8 cellular contexts compared by ENCODE assay signal in genomic region chr20:51767867-51768758, GRCh38. TPM values are rescaled to one million over a fixed set of nuclear protein-coding genes. Genes with fewer than 3 reads are reported as not detected.
A peak's percentile ranks its signal among the peaks of the same experiment; 100 is the strongest.
DNase-seq lines count a peak whose midpoint lies in the region; ATAC-seq, FAIRE-seq and TF ChIP-seq lines count a peak whose summit lies in the region.

Gene ATP9A (minus strand): TSS chr20:51768390. CDS start chr20:51768369, 21 bp downstream.

- H3K79me2 ChIP-seq in KMS-11 (ENCODE audit: insufficient read depth, low read depth) (no peaks in the 10 kb centered on the region), smooth muscle cell (ENCODE audit: low read depth) (peaks cover 12% of the 10 kb centered on the region)

- no peaks in the 10 kb centered on the region for H3K36me3 Mint-ChIP-seq in CD4-positive, alpha-beta T cell (ENCODE audit: low read depth)
- no peaks in the 10 kb centered on the region for H3K36me3 Mint-ChIP-seq in chondrocyte (ENCODE audit: low read depth)

- H3K9me3 Mint-ChIP-seq in CD4-positive, alpha-beta T cell = no peaks in the 10 kb centered on the region
- no peaks in the 10 kb centered on the region for H3K9me3 Mint-ChIP-seq in chondrocyte (ENCODE audit: low read depth)

- no peak within 1 kb of the TSS; the same call in 1 of the 2 replicates for H3K9ac ChIP-seq in KMS-11
- peak within 1 kb of the TSS; percentile 77 to 82 for H3K9ac ChIP-seq in kidney (ENCODE audit: low read length in 2 of 2)
- H3K9ac ChIP-seq in smooth muscle cell (ENCODE audit: low read depth) = peak within 1 kb of the TSS; percentile 47

- no peak for FAIRE-seq in kidney (lab: Jason Lieb, UNC)
- no peak for FAIRE-seq in GM19239 (lab: Jason Lieb, UNC)

- CTCF ChIA-PET in CD4-positive, alpha-beta T cell (lab: Charles Lee) = no interaction called here

- ATAC-seq in CD4-positive, alpha-beta T cell (ENCODE audit: poor library complexity) = no peak
- no peak for ATAC-seq in GM21825 (IDR thresholded peaks at IDR 0.05; ENCODE audit: unreplicated experiment)

- peak within 1 kb of the TSS; percentile 80 for H3K4me3 Mint-ChIP-seq in CD4-positive, alpha-beta T cell
- H3K4me3 Mint-ChIP-seq in chondrocyte (ENCODE audit: unreplicated experiment) = peak within 1 kb of the TSS; percentile 88

- POLR2A ChIA-PET in CD4-positive, alpha-beta T cell (lab: Charles Lee) = no interaction called here

- WGBS in smooth muscle cell (ENCODE audit: low lambda C conversion rate) = 2% methylated on average over 52 of the region's 131 CpGs

- peaks cover 30% of the 10 kb centered on the region for H3K27me3 ChIP-seq in CD4-positive, alpha-beta T cell (ENCODE audit: control insufficient read depth, insufficient read depth, low read length)
- H3K27me3 ChIP-seq in KMS-11 (ENCODE audit: insufficient read depth, low read depth) (no peaks in the 10 kb centered on the region), smooth muscle cell (ENCODE audit: low read depth) (no peaks in the 10 kb centered on the region)

- H3K4me1 ChIP-seq in KMS-11 (ENCODE audit: low read depth, poor library complexity, severe bottlenecking) (no peaks in the 10 kb centered on the region), kidney (ENCODE audit: control insufficient read depth in 1 of 2, insufficient read depth in 1 of 2, low read depth in 1 of 2, low read length in 2 of 2) (peaks cover 0 to 7% of the 10 kb centered on the region in 2 donors), smooth muscle cell (ENCODE audit: low read depth) (no peaks in the 10 kb centered on the region)

- H2AFZ ChIP-seq in KMS-11 (ENCODE audit: low read depth) (peak within 1 kb of the TSS; percentile 66), smooth muscle cell (ENCODE audit: low read depth) (peak within 1 kb of the TSS; percentile 89)

- H4K20me1 ChIP-seq in KMS-11 (ENCODE audit: insufficient read depth) = no peaks in the 10 kb centered on the region
- H4K20me1 ChIP-seq in smooth muscle cell (ENCODE audit: low read depth) = no peaks in the 10 kb centered on the region

- intact Hi-C loops in CD4-positive, alpha-beta T cell (cut with DNase I, micrococcal nuclease) = no loop called here
- intact Hi-C loops in kidney (cut with DNase I) = no loop called here

- H3K4me2 ChIP-seq in KMS-11 = peak within 1 kb of the TSS; percentile 38; the same call in 1 of the 2 replicates
- H3K4me2 ChIP-seq in smooth muscle cell = peak within 1 kb of the TSS; percentile 94

- no peaks in the 10 kb centered on the region for H3K9me3 ChIP-seq in CD4-positive, alpha-beta T cell (ENCODE audit: control insufficient read depth, low read length)
- H3K9me3 ChIP-seq in kidney (ENCODE audit: control insufficient read depth in 1 of 2, low read length in 2 of 2) (no peaks in the 10 kb centered on the region), smooth muscle cell (replicated peaks; ENCODE audit: low read depth) (no peaks in the 10 kb centered on the region)

- no peaks in the 10 kb centered on the region for H3K36me3 ChIP-seq in KMS-11 (ENCODE audit: insufficient read depth)
- H3K36me3 ChIP-seq in kidney (ENCODE audit: control insufficient read depth in 1 of 2, insufficient read depth in 2 of 2, low read length in 2 of 2) = no peaks in the 10 kb centered on the region
- H3K36me3 ChIP-seq in smooth muscle cell (ENCODE audit: low read depth) = no peaks in the 10 kb centered on the region

- peaks cover 44% of the 10 kb centered on the region for H3K27me3 Mint-ChIP-seq in CD4-positive, alpha-beta T cell
- no peaks in the 10 kb centered on the region for H3K27me3 Mint-ChIP-seq in chondrocyte (ENCODE audit: low read depth)

- H3K4me3 ChIP-seq in KMS-11 (IDR thresholded peaks at IDR 0.05; ENCODE audit: insufficient read depth, low read depth, low read length) (no peak within 1 kb of the TSS), kidney (ENCODE audit: low read length in 2 of 2) (peak within 1 kb of the TSS; percentile 72 to 80), smooth muscle cell (peak within 1 kb of the TSS; percentile 73)

- H3K4me1 Mint-ChIP-seq in CD4-positive, alpha-beta T cell (ENCODE audit: low read depth) = peaks cover 12% of the 10 kb centered on the region
- H3K4me1 Mint-ChIP-seq in chondrocyte (ENCODE audit: low read depth) = peaks cover 12% of the 10 kb centered on the region

- H3K27ac ChIP-seq in CD4-positive, alpha-beta T cell (ENCODE audit: low read depth, low read length) = no peak within 1 kb of the TSS
- H3K27ac ChIP-seq in KMS-11 (no peak within 1 kb of the TSS), kidney (ENCODE audit: low read depth in 2 of 2, low read length in 2 of 2) (peak within 1 kb of the TSS; percentile 43 to 75), smooth muscle cell (ENCODE audit: low read depth) (no peak within 1 kb of the TSS)

- TF ChIP-seq CTCF in CD4-positive, alpha-beta T cell (IDR thresholded peaks at IDR 0.05) = no peak
- no peak for TF ChIP-seq CTCF in KMS-11 (conservative IDR thresholded peaks at IDR 0.05; ENCODE audit: low read depth, low read length)
- peak; percentile 59 for TF ChIP-seq CTCF in chondrocyte (IDR thresholded peaks at IDR 0.05)
- no peak for TF ChIP-seq CTCF in kidney (IDR thresholded peaks at IDR 0.05; ENCODE audit: borderline replicate concordance, extremely low read depth, insufficient read depth)
- TF ChIP-seq CTCF in smooth muscle cell (IDR thresholded peaks at IDR 0.05; ENCODE audit: borderline replicate concordance, insufficient read depth, poor library complexity, severe bottlenecking) = peak; percentile 5

- DNase-seq in CD4-positive, alpha-beta T cell = no peak
- DNase-seq in chondrocyte (ENCODE audit: low spot score) (peak; percentile 84), kidney (peak; percentile 77), smooth muscle cell (lab: John Stamatoyannopoulos, UW; ENCODE audit: unreplicated experiment) (no peak), UCSD-AML1 (lab: John Stamatoyannopoulos, UW; ENCODE audit: unreplicated experiment) (no peak), GM19239 (ENCODE audit: insufficient read length, low spot score) (no peak)

- peaks cover 14% of the 10 kb centered on the region for H3F3A ChIP-seq in smooth muscle cell (ENCODE audit: low read depth)

- H3K27ac Mint-ChIP-seq in CD4-positive, alpha-beta T cell = no peak within 1 kb of the TSS
- peak within 1 kb of the TSS; percentile 89 for H3K27ac Mint-ChIP-seq in chondrocyte (ENCODE audit: unreplicated experiment)

RNA-seq across cellular contexts. Expression of gene ATP9A, which starts in this region (rescaled TPM):
- total RNA-seq in CD4-positive, alpha-beta T cell = under 1 TPM; 0.11 to 0.19 TPM
- total RNA-seq in chondrocyte (43.1 to 49.6 TPM (median 43.4 TPM) in 3 replicates), kidney (40.2 TPM), smooth muscle cell (8.0 and 11.2 TPM in 2 replicates)
- polyA plus RNA-seq in kidney (ENCODE audit: insufficient read depth, low read depth, low replicate concordance) (7.1 TPM), smooth muscle cell (3.4 and 5.8 TPM in 2 replicates)

Comparison
In these comparisons a context has a peak if more than half of its experiments do, and no peak if none do; other contexts are left out.
1. DNase-seq: peak in chondrocyte (single experiment) and kidney (single experiment); none in CD4-positive, alpha-beta T cell (0 of 10), smooth muscle cell (single experiment), UCSD-AML1 (single experiment) and GM19239 (single experiment).
2. H3K27ac ChIP-seq: peak in kidney (2 of 2); none in CD4-positive, alpha-beta T cell (single experiment), KMS-11 (single experiment) and smooth muscle cell (single experiment).
3. CTCF ChIP-seq: peak in chondrocyte (single experiment) and smooth muscle cell (single experiment); none in CD4-positive, alpha-beta T cell (single experiment), KMS-11 (single experiment) and kidney (single experiment).